Comparison of ENCODE assay signal across 32 cellular contexts in the genomic region with DNA sequence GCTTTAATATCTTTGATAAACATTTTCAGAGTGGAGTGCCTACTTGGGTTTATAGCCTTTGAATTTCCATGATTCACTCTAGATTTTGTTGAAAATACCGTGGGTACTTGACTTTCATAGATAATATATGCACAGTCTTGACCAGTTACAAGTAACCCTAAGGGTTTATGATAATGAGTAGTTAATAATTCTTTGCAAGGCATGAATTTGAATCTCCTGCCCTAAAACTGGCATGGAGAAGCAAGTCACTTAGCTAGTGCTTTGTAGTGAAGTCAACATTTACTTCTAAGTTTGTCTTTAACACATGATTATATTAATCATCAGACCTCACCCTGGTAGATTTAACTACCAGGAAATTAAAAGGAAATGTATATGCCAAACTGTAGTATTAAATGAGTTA.
"Had no signal": no experiment of that assay in that cellular context is flagged by ENCODE, and none has a peak within 500 bp of the region (broad histone marks: within the 10 kb centered on the region; RNA-seq: fewer than 3 reads in every experiment).

No MANE protein-coding gene starts in this region.

- DNase-seq: activated effector memory CD4-positive, alpha-beta T cell treated with anti-CD3 and anti-CD28 coated beads, Interleukin-2, amount 50 U/mL, for 16 hours; activated effector memory CD4-positive, alpha-beta T cell treated with Interleukin-2 at 50 U/mL for 16 hours; activated gamma-delta T cell; activated gamma-delta T cell treated with Interleukin-2 at 50 U/mL for 16 hours; activated naive CD4-positive, alpha-beta T cell; activated naive CD4-positive, alpha-beta T cell treated with anti-CD3 and anti-CD28 coated beads for 36 hours; activated naive CD4-positive, alpha-beta T cell treated with anti-CD3 and anti-CD28 coated beads, Interleukin-2, amount 10 ng/mL, durations not matched to agents 7 days and 5 days; activated naive CD4-positive, alpha-beta T cell treated with anti-CD3 and anti-CD28 coated beads, Interleukin-2, amount 50 U/mL, for 16 hours; activated naive CD4-positive, alpha-beta T cell treated with Interleukin-2 at 50 U/mL for 16 hours; activated naive CD8-positive, alpha-beta T cell treated with anti-CD3 and anti-CD28 coated beads for 36 hours; activated naive CD8-positive, alpha-beta T cell treated with anti-CD3 and anti-CD28 coated beads, Interleukin-2, amount 10 ng/mL, durations not matched to agents 7 days and 5 days; activated naive CD8-positive, alpha-beta T cell treated with anti-CD3 and anti-CD28 coated beads, Interleukin-2, amount 50 U/mL, for 24 hours; activated T-cell treated with anti-CD3 and anti-CD28 coated beads, Interleukin-2, amount 50 U/mL, for 1 hour; activated T-cell treated with anti-CD3 and anti-CD28 coated beads, Interleukin-2, amount 50 U/mL, for 24 hours; activated T-cell treated with anti-CD3 and anti-CD28 coated beads, Interleukin-2, amount 50 U/mL, for 4 hours; activated T-cell treated with anti-CD3 and anti-CD28 coated beads, Interleukin-2, amount 50 U/mL, for 48 hours; activated T-cell treated with anti-CD3 and anti-CD28 coated beads, Interleukin-2, amount 50 U/mL, for 72 hours; adrenal gland; amniotic stem cell; amygdala; anterior cingulate cortex; aorta; body of pancreas; brain microvascular endothelial cell; caudate nucleus; central memory CD4-positive, alpha-beta T cell; cerebellar nuclear complex had no signal

- ATAC-seq: activated naive CD4-positive, alpha-beta T cell treated with anti-CD3 and anti-CD28 coated beads, Interleukin-2, amount 50 U/mL, for 72 hours; activated naive CD8-positive, alpha-beta T cell treated with anti-CD3 and anti-CD28 coated beads, Interleukin-2, amount 50 U/mL, for 24 hours; activated T-cell treated with anti-CD3 and anti-CD28 coated beads, Interleukin-2, amount 50 U/mL, for 4 hours; activated T-cell treated with anti-CD3 and anti-CD28 coated beads, Interleukin-2, amount 50 U/mL, for 72 hours; activated T-helper 17 cell treated with anti-CD3 and anti-CD28 coated beads, Interleukin-2, amount 50 U/mL, for 72 hours; body of pancreas had no signal

- H3K4me3 ChIP-seq: adrenal gland, ascending aorta, body of pancreas, breast epithelium, cardiac muscle cell had no signal
